ENCODE assay signal across 9 cellular contexts in the genomic region with DNA sequence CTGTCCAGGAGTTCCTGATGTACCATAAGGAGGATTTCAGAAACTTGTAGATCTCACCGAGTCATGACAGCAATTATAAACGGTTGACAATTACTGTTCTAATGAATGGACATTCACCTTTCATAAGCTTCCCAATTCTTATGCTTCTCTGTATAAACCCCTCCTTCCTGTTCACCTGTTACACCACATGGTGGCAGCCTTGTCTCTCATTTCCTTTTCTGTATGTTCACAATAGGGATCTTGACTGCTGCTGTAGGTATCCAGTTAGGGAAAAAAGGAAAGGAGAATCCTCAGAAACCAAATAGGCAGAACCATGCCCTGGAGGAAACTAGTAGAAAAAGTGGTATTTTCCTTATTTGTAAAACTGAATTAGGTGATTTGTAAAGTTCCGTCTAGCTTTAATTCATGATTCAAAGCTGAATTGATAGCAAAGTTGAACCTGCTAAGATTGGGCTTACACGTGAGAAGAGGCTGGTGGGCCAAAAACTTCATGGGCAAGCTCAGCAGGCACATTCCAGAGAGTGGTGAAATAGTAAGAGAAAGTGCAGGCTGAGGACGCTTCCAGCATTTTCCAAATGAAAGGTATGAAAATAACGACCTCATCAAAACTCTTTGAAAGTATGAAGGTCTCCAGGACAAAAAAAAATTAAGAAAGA.
DNase-seq lines count a peak whose midpoint lies in the region; ATAC-seq, FAIRE-seq and TF ChIP-seq lines count a peak whose summit lies in the region.
"Had no signal": no experiment of that assay in that cellular context is flagged by ENCODE, and none has a peak within 500 bp of the region (broad histone marks: within the 10 kb centered on the region; RNA-seq: fewer than 3 reads in every experiment).

No MANE protein-coding gene starts in this region.

- no peak overlapping the region for H2AFZ ChIP-seq in Loucy (ENCODE audit: low read length)

- H3K9me3 ChIP-seq in Loucy (ENCODE audit: insufficient read depth, low read depth, low read length): no peaks in the 10 kb centered on the region

- peaks cover 13% of the 10 kb centered on the region for H3K27me3 Mint-ChIP-seq in activated naive CD4-positive, alpha-beta T cell treated with anti-CD3 and anti-CD28 coated beads, Interleukin-2, amount 10 ng/mL, durations not matched to agents 7 days and 5 days

- TF ChIP-seq POLR2A in H54 (IDR thresholded peaks at IDR 0.05; ENCODE audit: low read depth, low read length): no peak

- no peaks in the 10 kb centered on the region for H3F3A ChIP-seq in Loucy (ENCODE audit: low read depth)

- peak; percentile 50 for DNase-seq in GDM1 (lab: John Stamatoyannopoulos, UW)
- DNase-seq in H54 (ENCODE audit: insufficient read length, low spot score): peak; percentile 10
- DNase-seq in SHP77 (lab: John Stamatoyannopoulos, UW): peak; percentile 67 to 81
- DNase-seq in activated naive CD4-positive, alpha-beta T cell treated with anti-CD3 and anti-CD28 coated beads, Interleukin-2, amount 10 ng/mL, durations not matched to agents 7 days and 5 days: peak; percentile 70
- DNase-seq in glomerular visceral epithelial cell (ENCODE audit: extremely low spot score): peak; percentile 80
- DNase-seq in pons (ENCODE audit: low spot score): peak; percentile 94

- no peak overlapping the region for H3K27ac Mint-ChIP-seq in activated naive CD4-positive, alpha-beta T cell treated with anti-CD3 and anti-CD28 coated beads, Interleukin-2, amount 10 ng/mL, durations not matched to agents 7 days and 5 days

- H3K27me3 ChIP-seq in Loucy (ENCODE audit: insufficient read depth, low read length, poor library complexity, severe bottlenecking): no peaks in the 10 kb centered on the region

- H3K36me3 ChIP-seq in Loucy (ENCODE audit: insufficient read depth, low read length): no peaks in the 10 kb centered on the region

- no peaks in the 10 kb centered on the region for H3K4me1 Mint-ChIP-seq in activated naive CD4-positive, alpha-beta T cell treated with anti-CD3 and anti-CD28 coated beads, Interleukin-2, amount 10 ng/mL, durations not matched to agents 7 days and 5 days

- no peak overlapping the region for H3K9ac ChIP-seq in Loucy (ENCODE audit: low read depth, low read length, poor library complexity, severe bottlenecking)

- H3K4me2 ChIP-seq in Loucy (ENCODE audit: low read depth, low read length, poor library complexity, severe bottlenecking): no peak overlapping the region

- no peaks in the 10 kb centered on the region for H3K9me3 Mint-ChIP-seq in activated naive CD4-positive, alpha-beta T cell treated with anti-CD3 and anti-CD28 coated beads, Interleukin-2, amount 10 ng/mL, durations not matched to agents 7 days and 5 days

- no peaks in the 10 kb centered on the region for H3K36me3 Mint-ChIP-seq in activated naive CD4-positive, alpha-beta T cell treated with anti-CD3 and anti-CD28 coated beads, Interleukin-2, amount 10 ng/mL, durations not matched to agents 7 days and 5 days

- ATAC-seq in HG02884 (IDR thresholded peaks at IDR 0.05; ENCODE audit: unreplicated experiment): no peak

- H3K9me2 ChIP-seq in Loucy (replicated peaks; ENCODE audit: low read depth, low read length): no peaks in the 10 kb centered on the region

- TF ChIP-seq CTCF in Loucy (conservative IDR thresholded peaks at IDR 0.05; ENCODE audit: low read length): peak; percentile 97

- H3K4me3 ChIP-seq in Loucy (ENCODE audit: low read length, poor library complexity, severe bottlenecking): no peak overlapping the region
- H3K4me3 ChIP-seq: skin epidermis had no signal

- no peaks in the 10 kb centered on the region for H3K4me1 ChIP-seq in Loucy (ENCODE audit: insufficient read depth, low read length, poor library complexity, severe bottlenecking)

- no peaks in the 10 kb centered on the region for H3K79me2 ChIP-seq in Loucy (ENCODE audit: insufficient read depth, low read length)

- H3K4me3 Mint-ChIP-seq in activated naive CD4-positive, alpha-beta T cell treated with anti-CD3 and anti-CD28 coated beads, Interleukin-2, amount 10 ng/mL, durations not matched to agents 7 days and 5 days: no peak overlapping the region

- H4K20me1 ChIP-seq in Loucy (ENCODE audit: insufficient read depth, low read length, poor library complexity, severe bottlenecking): no peaks in the 10 kb centered on the region

- CTCF ChIA-PET in activated naive CD4-positive, alpha-beta T cell treated with anti-CD3 and anti-CD28 coated beads, Interleukin-2, amount 10 ng/mL, durations not matched to agents 7 days and 5 days (lab: Charles Lee): interaction anchor here (0.6 to 9.8 kb wide), 42 partner anchors 8 to 1094 kb away, joined by 3 to 188 read pairs (median 5); a partner anchor contains a TSS

- peak; percentile 33 for FAIRE-seq in H54 (lab: Jason Lieb, UNC)

Comparison
In these comparisons a context has a peak if more than half of its experiments do, and no peak if none do; other contexts are left out.
1. DNase-seq: peak in every context shown above with its lines; median percentile 94 in pons; 80 in glomerular visceral epithelial cell; 74 in SHP77; 70 in activated naive CD4-positive, alpha-beta T cell treated with anti-CD3 and anti-CD28 coated beads, Interleukin-2, amount 10 ng/mL, durations not matched to agents 7 days and 5 days; 50 in GDM1; 10 in H54.